In the genomic region with DNA sequence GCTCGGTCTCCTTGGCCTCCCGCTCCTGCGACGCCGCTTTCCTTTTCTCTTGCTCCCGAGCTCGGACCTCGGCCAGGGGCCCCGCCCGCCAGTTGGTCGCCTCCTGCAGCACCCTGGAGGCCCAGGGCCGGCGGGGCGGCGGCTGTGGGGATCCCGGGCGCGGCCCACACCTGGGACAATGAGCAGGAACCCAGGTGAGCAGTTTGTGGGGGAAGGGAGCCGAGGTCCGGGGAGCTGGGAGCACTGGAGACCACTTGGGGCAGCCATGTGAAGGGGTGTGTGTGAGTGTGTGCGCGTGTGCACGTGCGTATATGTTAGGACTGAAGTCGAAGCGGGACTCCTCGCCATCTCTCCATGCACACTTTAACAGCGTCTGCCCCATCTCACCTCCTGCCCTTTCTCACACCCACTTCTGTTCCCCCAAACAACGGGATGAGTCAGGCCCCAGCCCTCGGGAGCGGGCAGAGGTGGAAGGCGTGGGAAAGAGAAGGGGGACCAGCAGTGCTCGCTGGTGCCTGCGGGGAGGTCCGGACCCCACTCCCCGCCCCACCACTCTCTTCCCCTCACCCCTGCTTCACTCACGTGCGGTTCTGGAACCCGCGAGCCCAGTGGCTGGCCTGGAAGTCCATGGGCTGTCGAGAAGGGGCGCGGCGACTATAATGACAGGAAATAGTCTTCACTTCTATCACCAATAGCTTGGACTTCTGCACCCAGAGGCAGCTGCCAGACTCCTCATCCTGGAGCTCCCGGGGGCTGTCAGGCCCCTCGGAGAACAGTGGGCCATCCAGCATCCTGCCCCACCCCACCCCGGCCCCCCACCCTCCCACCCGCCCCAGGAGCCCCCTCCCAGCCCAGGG, we compare ENCODE assay signal across 6 cellular contexts. TPM values are rescaled to one million over a fixed set of nuclear protein-coding genes. Genes with fewer than 3 reads are reported as not detected.
DNase-seq lines count a peak whose midpoint lies in the region; TF ChIP-seq lines count a peak whose summit lies in the region.

No MANE protein-coding gene starts in this region.

- peaks cover 31% of the 10 kb centered on the region for H3K36me3 Mint-ChIP-seq in T-helper 1 cell treated with Interleukin-12 subunit alpha and Interleukin-12 subunit beta and Interleukin-4 antibody, amounts not matched to agents 30 μg/mL and 1 μg/mL, for 36 hours (ENCODE audit: low read depth)

- H3K27me3 Mint-ChIP-seq in T-helper 1 cell treated with Interleukin-12 subunit alpha and Interleukin-12 subunit beta and Interleukin-4 antibody, amounts not matched to agents 30 μg/mL and 1 μg/mL, for 36 hours (ENCODE audit: low read depth) = peaks cover 60% of the 10 kb centered on the region

- H3K9me3 ChIP-seq in iPS-18a (ENCODE audit: control insufficient read depth, low read depth, low read length) = no peaks in the 10 kb centered on the region
- H3K9me3 ChIP-seq in vagina = no peaks in the 10 kb centered on the region
- no peaks in the 10 kb centered on the region for H3K9me3 ChIP-seq in uterus

- H3K36me3 ChIP-seq in iPS-18a (ENCODE audit: control insufficient read depth, low read depth, low read length) = peaks cover 9% of the 10 kb centered on the region
- peaks cover 0 to 27% of the 10 kb centered on the region in 2 donors for H3K36me3 ChIP-seq in vagina
- H3K36me3 ChIP-seq in uterus = no peaks in the 10 kb centered on the region

- TF ChIP-seq CTCF in VCaP (conservative IDR thresholded peaks at IDR 0.05) (no peak), vagina (IDR thresholded peaks at IDR 0.05) (no peak), uterus (IDR thresholded peaks at IDR 0.05) (no peak)

- intact Hi-C loops in vagina (cut with DNase I) = no loop called here
- intact Hi-C loops in uterus (cut with DNase I; ENCODE audit: low total_unique reads) = no loop called here

- TF ChIP-seq POLR2A in vagina (IDR thresholded peaks at IDR 0.05) = no peak
- TF ChIP-seq POLR2A in uterus (IDR thresholded peaks at IDR 0.05) = no peak

- H3K4me3 ChIP-seq in iPS-18a (ENCODE audit: low read length) = peak overlapping the region; percentile 52
- peak overlapping the region; percentile 45 to 53 for H3K4me3 ChIP-seq in vagina
- peak overlapping the region in 1 of 2 donors; percentile 30 for H3K4me3 ChIP-seq in uterus

- H3K4me3 Mint-ChIP-seq in T-helper 1 cell treated with Interleukin-12 subunit alpha and Interleukin-12 subunit beta and Interleukin-4 antibody, amounts not matched to agents 30 μg/mL and 1 μg/mL, for 36 hours = peak overlapping the region; percentile 37

- peaks cover 25% of the 10 kb centered on the region for H3K4me1 Mint-ChIP-seq in T-helper 1 cell treated with Interleukin-12 subunit alpha and Interleukin-12 subunit beta and Interleukin-4 antibody, amounts not matched to agents 30 μg/mL and 1 μg/mL, for 36 hours (ENCODE audit: low read depth)

- H3K27ac Mint-ChIP-seq in T-helper 1 cell treated with Interleukin-12 subunit alpha and Interleukin-12 subunit beta and Interleukin-4 antibody, amounts not matched to agents 30 μg/mL and 1 μg/mL, for 36 hours = no peak overlapping the region

- peak overlapping the region; percentile 87 for H3K27ac ChIP-seq in VCaP
- H3K27ac ChIP-seq in iPS-18a (ENCODE audit: low read length) = no peak overlapping the region
- H3K27ac ChIP-seq in vagina = no peak overlapping the region
- H3K27ac ChIP-seq in uterus = no peak overlapping the region

- no peak overlapping the region for H3K9ac ChIP-seq in iPS-18a (ENCODE audit: low read length)

- no peak for DNase-seq in T-helper 1 cell
- no peak for DNase-seq in vagina (ENCODE audit: extremely low spot score in 2 of 2)
- no peak for DNase-seq in uterus

- H3K27me3 ChIP-seq in iPS-18a (ENCODE audit: control insufficient read depth, insufficient read depth, low read length) (peaks cover 77% of the 10 kb centered on the region), vagina (peaks cover 7% of the 10 kb centered on the region), uterus (peaks cover 34 to 36% of the 10 kb centered on the region in 2 donors)

- no peaks in the 10 kb centered on the region for H3K4me1 ChIP-seq in iPS-18a (ENCODE audit: control insufficient read depth, low read depth, low read length)
- H3K4me1 ChIP-seq in vagina = peaks cover 52% of the 10 kb centered on the region
- H3K4me1 ChIP-seq in uterus = peaks cover 0 to 31% of the 10 kb centered on the region in 2 donors

- no peaks in the 10 kb centered on the region for H3K9me3 Mint-ChIP-seq in T-helper 1 cell treated with Interleukin-12 subunit alpha and Interleukin-12 subunit beta and Interleukin-4 antibody, amounts not matched to agents 30 μg/mL and 1 μg/mL, for 36 hours

RNA-seq across cellular contexts. Expression of gene DDN, which starts 0.5 kb away (rescaled TPM):
- total RNA-seq in vagina (not detected), uterus (under 1 TPM in 1 of 4 donors, not detected in 3; 0.18 TPM)

RNA-seq across cellular contexts. Expression of gene PRKAG1, which starts 19.9 kb away (rescaled TPM):
- 67.0 TPM for total RNA-seq in vagina
- total RNA-seq in uterus = 10 to 100 TPM; 34.7 to 46.6 (median 39.6) TPM

RNA-seq across cellular contexts. Expression of gene WNT1, which starts 20.6 kb away (rescaled TPM):
- total RNA-seq in vagina (not detected), uterus (not detected)

RNA-seq across cellular contexts. Expression of gene WNT10B, which starts 27.2 kb away (rescaled TPM):
- total RNA-seq in vagina (4.7 TPM), uterus (under 1 TPM in 1 of 4 donors, not detected in 3; 0.35 TPM)

RNA-seq across cellular contexts. Expression of gene ARF3, which starts 41.4 kb away (rescaled TPM):
- total RNA-seq in vagina = 56.2 TPM
- 100 to 1,000 TPM in 1 of 4 donors, 10 to 100 TPM in 2, 1 to 10 TPM in 1; 6.9 to 117 (median 29.7) TPM for total RNA-seq in uterus
